Comparison of ENCODE assay signal across 17 cellular contexts in genomic region chr20:20454367-20454766, GRCh38.
DNase-seq lines count a peak whose midpoint lies in the region; ATAC-seq lines count a peak whose summit lies in the region.
"Had no signal": no experiment of that assay in that cellular context is flagged by ENCODE, and none has a peak within 500 bp of the region (broad histone marks: within the 10 kb centered on the region; RNA-seq: fewer than 3 reads in every experiment).

No MANE protein-coding gene starts in this region.

- H3K27me3 ChIP-seq in CD4-positive, alpha-beta memory T cell (ENCODE audit: insufficient read depth, low read length): no peaks in the 10 kb centered on the region

- intact Hi-C loops in activated CD4-positive, alpha-beta T cell treated with anti-CD3 and anti-CD28 coated beads, Interleukin-2, amount 10 ng/mL, durations not matched to agents 24 days and 14 days (cut with micrococcal nuclease): no loop called here
- intact Hi-C loops in CD4-positive, alpha-beta memory T cell (cut with micrococcal nuclease): no loop called here
- intact Hi-C loops in sciatic nerve (cut with DNase I): no loop called here

- H3K4me3 ChIP-seq in CD4-positive, alpha-beta memory T cell (ENCODE audit: low read length in 2 of 2): no peak overlapping the region
- H3K4me3 ChIP-seq: A549, GM23248, PC-9 had no signal

- H3K27ac Mint-ChIP-seq in activated CD4-positive, alpha-beta T cell treated with anti-CD3 and anti-CD28 coated beads, Interleukin-2, amount 10 ng/mL, durations not matched to agents 24 days and 14 days: no peak overlapping the region
- H3K27ac Mint-ChIP-seq in activated T-helper 17 cell treated with anti-CD3 and anti-CD28 coated beads, Interleukin-2, amount 50 U/mL, for 72 hours: peak overlapping the region; percentile 88
- peak overlapping the region; percentile 28 for H3K27ac Mint-ChIP-seq in memory B cell
- H3K27ac Mint-ChIP-seq in CD4-positive, alpha-beta memory T cell: peak overlapping the region in 2 of 7 donors; percentile 19 to 64
- H3K27ac Mint-ChIP-seq: B cell had no signal

- no peaks in the 10 kb centered on the region for H3K9me3 ChIP-seq in CD4-positive, alpha-beta memory T cell (ENCODE audit: control insufficient read depth in 1 of 2, low read length in 2 of 2)
- H3K9me3 ChIP-seq: A549 had no signal

- peaks cover 27% of the 10 kb centered on the region for H3K4me1 ChIP-seq in CD4-positive, alpha-beta memory T cell (ENCODE audit: insufficient read depth, low read length)

- H3K27ac ChIP-seq in CD4-positive, alpha-beta memory T cell (ENCODE audit: low read depth, low read length): no peak overlapping the region
- H3K27ac ChIP-seq: A549, GM23248, PC-9 had no signal

- H3K36me3 Mint-ChIP-seq in activated CD4-positive, alpha-beta T cell treated with anti-CD3 and anti-CD28 coated beads, Interleukin-2, amount 10 ng/mL, durations not matched to agents 24 days and 14 days (ENCODE audit: low read depth): peaks cover 47% of the 10 kb centered on the region
- H3K36me3 Mint-ChIP-seq in activated T-helper 17 cell treated with anti-CD3 and anti-CD28 coated beads, Interleukin-2, amount 50 U/mL, for 72 hours (ENCODE audit: low read depth): peaks cover 55% of the 10 kb centered on the region
- H3K36me3 Mint-ChIP-seq in memory B cell: peaks cover 8% of the 10 kb centered on the region
- H3K36me3 Mint-ChIP-seq in CD4-positive, alpha-beta memory T cell: peaks cover 18% of the 10 kb centered on the region in 2 donors

- H3K4me1 Mint-ChIP-seq in activated CD4-positive, alpha-beta T cell treated with anti-CD3 and anti-CD28 coated beads, Interleukin-2, amount 10 ng/mL, durations not matched to agents 24 days and 14 days: peaks cover 37% of the 10 kb centered on the region
- H3K4me1 Mint-ChIP-seq in activated T-helper 17 cell treated with anti-CD3 and anti-CD28 coated beads, Interleukin-2, amount 50 U/mL, for 72 hours: peaks cover 31% of the 10 kb centered on the region
- peaks cover 13% of the 10 kb centered on the region for H3K4me1 Mint-ChIP-seq in memory B cell
- H3K4me1 Mint-ChIP-seq in CD4-positive, alpha-beta memory T cell: peaks cover 20 to 32% (median 27%) of the 10 kb centered on the region in 4 donors

- H3K9me3 Mint-ChIP-seq in activated CD4-positive, alpha-beta T cell treated with anti-CD3 and anti-CD28 coated beads, Interleukin-2, amount 10 ng/mL, durations not matched to agents 24 days and 14 days: no peaks in the 10 kb centered on the region
- H3K9me3 Mint-ChIP-seq in activated T-helper 17 cell treated with anti-CD3 and anti-CD28 coated beads, Interleukin-2, amount 50 U/mL, for 72 hours: no peaks in the 10 kb centered on the region
- H3K9me3 Mint-ChIP-seq in memory B cell: no peaks in the 10 kb centered on the region
- peaks cover 0 to 2% (median 0%) of the 10 kb centered on the region in 8 donors for H3K9me3 Mint-ChIP-seq in CD4-positive, alpha-beta memory T cell
- H3K9me3 Mint-ChIP-seq: CD14-positive monocyte, H9 had no signal

- POLR2A ChIA-PET in CD4-positive, alpha-beta memory T cell (lab: Charles Lee; ENCODE audit: partially characterized antibody): no interaction called here

- peaks cover 6% of the 10 kb centered on the region for H3K36me3 ChIP-seq in CD4-positive, alpha-beta memory T cell (ENCODE audit: insufficient read depth, low read length)

- no peak for DNase-seq in activated CD4-positive, alpha-beta T cell treated with anti-CD3 and anti-CD28 coated beads, Interleukin-2, amount 10 ng/mL, durations not matched to agents 24 days and 14 days
- no peak for DNase-seq in activated CD4-positive, alpha-beta T cell treated with anti-CD3 and anti-CD28 coated beads, Interleukin-2, amount 50 U/mL, for 48 hours
- DNase-seq in NCI-H69 (lab: John Stamatoyannopoulos, UW): peak; percentile 60
- no peak for DNase-seq in memory B cell (ENCODE audit: low spot score in 2 of 2)
- no peak for DNase-seq in CD4-positive, alpha-beta memory T cell
- no peak for DNase-seq in sciatic nerve (ENCODE audit: low spot score)
- DNase-seq: GM23248, H9, Kasumi-1, NCI-H510A, NCI-H748 treated with DMSO at 0.1 percent for 48 hours, PC-9, RPMI8226 had no signal

- CTCF ChIA-PET in CD4-positive, alpha-beta memory T cell (lab: Charles Lee; ENCODE audit: partially characterized antibody): no interaction called here

- H3K4me3 Mint-ChIP-seq in activated CD4-positive, alpha-beta T cell treated with anti-CD3 and anti-CD28 coated beads, Interleukin-2, amount 10 ng/mL, durations not matched to agents 24 days and 14 days: peak overlapping the region; percentile 81
- H3K4me3 Mint-ChIP-seq in activated T-helper 17 cell treated with anti-CD3 and anti-CD28 coated beads, Interleukin-2, amount 50 U/mL, for 72 hours: peak overlapping the region; percentile 94
- H3K4me3 Mint-ChIP-seq in memory B cell: no peak overlapping the region
- no peak overlapping the region for H3K4me3 Mint-ChIP-seq in CD4-positive, alpha-beta memory T cell
- H3K4me3 Mint-ChIP-seq: B cell, CD14-positive monocyte, H9 had no signal

- no peak for ATAC-seq in activated T-helper 17 cell treated with anti-CD3 and anti-CD28 coated beads, Interleukin-2, amount 50 U/mL, for 72 hours (replicated peaks)
- ATAC-seq in memory B cell (ENCODE audit: low read depth): no peak
- ATAC-seq in sciatic nerve: no peak
- ATAC-seq: A549 had no signal

- H3K27me3 Mint-ChIP-seq in activated CD4-positive, alpha-beta T cell treated with anti-CD3 and anti-CD28 coated beads, Interleukin-2, amount 10 ng/mL, durations not matched to agents 24 days and 14 days: no peaks in the 10 kb centered on the region
- H3K27me3 Mint-ChIP-seq in activated T-helper 17 cell treated with anti-CD3 and anti-CD28 coated beads, Interleukin-2, amount 50 U/mL, for 72 hours: no peaks in the 10 kb centered on the region
- H3K27me3 Mint-ChIP-seq in memory B cell: no peaks in the 10 kb centered on the region
- no peaks in the 10 kb centered on the region for H3K27me3 Mint-ChIP-seq in CD4-positive, alpha-beta memory T cell
- H3K27me3 Mint-ChIP-seq: B cell had no signal

Comparison
In these comparisons a context has a peak if more than half of its experiments do, and no peak if none do; other contexts are left out.
1. H3K4me3 Mint-ChIP-seq: peak in activated CD4-positive, alpha-beta T cell treated with anti-CD3 and anti-CD28 coated beads, Interleukin-2, amount 10 ng/mL, durations not matched to agents 24 days and 14 days (single experiment) and activated T-helper 17 cell treated with anti-CD3 and anti-CD28 coated beads, Interleukin-2, amount 50 U/mL, for 72 hours (single experiment); none in memory B cell (single experiment) and CD4-positive, alpha-beta memory T cell (0 of 8).